In the genomic region with DNA sequence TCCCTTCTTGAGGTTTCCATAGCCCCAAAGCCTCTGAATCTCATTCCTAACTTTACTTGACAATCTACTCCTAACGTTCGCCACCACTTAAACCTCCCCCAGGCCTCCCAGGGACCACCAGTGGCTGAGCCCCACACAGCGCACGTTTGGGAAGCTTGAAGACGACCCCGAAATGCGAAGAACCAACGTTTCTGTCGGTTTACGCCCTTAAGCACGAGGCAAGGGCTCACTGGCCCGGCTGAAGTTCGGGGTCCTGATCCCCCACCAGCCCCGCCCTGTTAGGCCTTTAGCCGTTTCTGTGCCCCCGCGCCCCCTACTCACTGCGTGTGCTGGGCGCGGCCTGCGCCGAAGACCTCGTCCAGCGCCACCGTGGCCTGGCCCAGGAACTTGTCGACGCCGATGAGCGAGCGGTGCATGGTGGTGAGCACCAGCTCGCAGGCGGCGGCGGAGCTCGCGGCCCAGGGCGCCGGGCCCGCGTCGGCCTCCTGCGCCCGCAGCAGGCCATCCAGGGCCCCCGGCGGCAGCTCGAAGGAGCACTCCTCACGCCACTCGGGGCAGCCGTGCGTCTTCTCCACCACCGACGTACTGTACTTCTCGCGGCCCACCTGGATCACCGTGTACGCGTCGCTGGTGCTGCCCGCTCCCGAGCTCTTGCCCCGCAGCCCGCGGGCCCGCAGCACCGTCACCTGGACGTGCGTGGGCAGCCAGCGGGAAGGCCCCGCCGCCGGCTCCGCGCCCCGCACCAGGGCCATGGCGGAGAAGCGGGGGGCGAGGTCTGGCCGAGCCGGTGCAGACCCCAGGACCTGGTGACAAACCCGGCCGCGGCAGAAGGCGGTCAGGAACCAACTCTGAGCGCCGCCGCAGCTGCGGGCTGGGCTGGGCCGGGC, we compare ENCODE assay signal across 1 cellular context.
TF ChIP-seq lines count a peak whose summit lies in the region.

No MANE protein-coding gene starts in this region.

TF ChIP-seq in neural cell, 6 proteins besides CTCF, POLR2A, EP300 and RAD21 (continued from another document):
- TF ChIP-seq SMC3 (conservative IDR thresholded peaks at IDR 0.05; ENCODE audit: poor library complexity) (no peak), POLR2AphosphoS5 (IDR thresholded peaks at IDR 0.05) (peak; percentile 17), MXI1 (conservative IDR thresholded peaks at IDR 0.05; ENCODE audit: poor library complexity, severe bottlenecking) (peak; percentile 25)
